Comparison of ENCODE assay signal across 8 cellular contexts in genomic region chr11:118572914-118573550, GRCh38. TPM values are rescaled to one million over a fixed set of nuclear protein-coding genes. Genes with fewer than 3 reads are reported as not detected.
A peak's percentile ranks its signal among the peaks of the same experiment; 100 is the strongest.
DNase-seq lines count a peak whose midpoint lies in the region; ATAC-seq and TF ChIP-seq lines count a peak whose summit lies in the region.

No MANE protein-coding gene starts in this region.

- intact Hi-C loops in CD4-positive, alpha-beta memory T cell (cut with micrococcal nuclease) = loop anchor here (2.0 to 5.0 kb wide), 3 partner anchors 36 to 171 kb away; partner anchors contain the start of genes ATP5MG and KMT2A
- intact Hi-C loops in activated CD4-positive, alpha-beta T cell treated with anti-CD3 and anti-CD28 coated beads, Interleukin-2, amount 10 ng/mL, durations not matched to agents 24 days and 14 days (cut with micrococcal nuclease) = loop anchor here (2.0 to 5.0 kb wide), 5 partner anchors 36 to 266 kb away; partner anchors contain the start of genes ATP5MG and KMT2A

- H3K27ac Mint-ChIP-seq in CD4-positive, alpha-beta memory T cell = peak overlapping the region; percentile 94 to 99 (median 98)
- peak overlapping the region; percentile 93 for H3K27ac Mint-ChIP-seq in activated CD4-positive, alpha-beta T cell treated with anti-CD3 and anti-CD28 coated beads, Interleukin-2, amount 10 ng/mL, durations not matched to agents 24 days and 14 days

- POLR2A ChIA-PET in CD4-positive, alpha-beta memory T cell (lab: Charles Lee; ENCODE audit: partially characterized antibody) = interaction anchor here (0.7 to 2.3 kb wide), 21 partner anchors 8 to 424 kb away, joined by 3 to 12 read pairs (median 3); partner anchors contain the start of genes CD3D, DDX6, JAML and KMT2A

- CTCF ChIA-PET in CD4-positive, alpha-beta memory T cell (lab: Charles Lee; ENCODE audit: partially characterized antibody) = interaction anchor here (1.0 to 1.1 kb wide), 4 partner anchors 20 to 218 kb away, joined by 3 to 4 read pairs (median 4); partner anchors contain the start of gene DDX6

- peaks cover 4 to 32% of the 10 kb centered on the region in 2 donors for H3K36me3 Mint-ChIP-seq in CD4-positive, alpha-beta memory T cell
- peaks cover 19% of the 10 kb centered on the region for H3K36me3 Mint-ChIP-seq in activated CD4-positive, alpha-beta T cell treated with anti-CD3 and anti-CD28 coated beads, Interleukin-2, amount 10 ng/mL, durations not matched to agents 24 days and 14 days (ENCODE audit: low read depth)

- no peaks in the 10 kb centered on the region for H3K9me3 Mint-ChIP-seq in CD4-positive, alpha-beta memory T cell
- H3K9me3 Mint-ChIP-seq in activated CD4-positive, alpha-beta T cell treated with anti-CD3 and anti-CD28 coated beads, Interleukin-2, amount 10 ng/mL, durations not matched to agents 24 days and 14 days = no peaks in the 10 kb centered on the region

- ATAC-seq in GM19438 (IDR thresholded peaks at IDR 0.05; ENCODE audit: low read depth, unreplicated experiment) (peak; percentile 25), HG02981 (IDR thresholded peaks at IDR 0.05; ENCODE audit: unreplicated experiment) (no peak), GM18517 (IDR thresholded peaks at IDR 0.05; ENCODE audit: unreplicated experiment) (no peak)

- no peaks in the 10 kb centered on the region for H3K27me3 ChIP-seq in CD4-positive, alpha-beta memory T cell (ENCODE audit: insufficient read depth, low read length)
- no peaks in the 10 kb centered on the region for H3K27me3 ChIP-seq in HUES6 (ENCODE audit: control insufficient read depth, insufficient read depth, low read length)
- no peaks in the 10 kb centered on the region for H3K27me3 ChIP-seq in muscle layer of colon (ENCODE audit: control insufficient read depth in 1 of 2, insufficient read depth in 2 of 2, low read length in 2 of 2)

- H3K27ac ChIP-seq in CD4-positive, alpha-beta memory T cell (ENCODE audit: low read depth, low read length) = peak overlapping the region; percentile 100
- peak overlapping the region; percentile 99 for H3K27ac ChIP-seq in HUES6 (ENCODE audit: low read depth, low read length)
- peak overlapping the region; percentile 94 for H3K27ac ChIP-seq in muscle layer of colon (ENCODE audit: low read depth, low read length)

- peak overlapping the region; percentile 92 to 99 (median 98) for H3K4me3 Mint-ChIP-seq in CD4-positive, alpha-beta memory T cell
- H3K4me3 Mint-ChIP-seq in activated CD4-positive, alpha-beta T cell treated with anti-CD3 and anti-CD28 coated beads, Interleukin-2, amount 10 ng/mL, durations not matched to agents 24 days and 14 days = peak overlapping the region; percentile 97

- peak overlapping the region; percentile 79 to 93 for H3K4me3 ChIP-seq in CD4-positive, alpha-beta memory T cell (ENCODE audit: low read length in 2 of 2)
- H3K4me3 ChIP-seq in HUES6 (ENCODE audit: low read depth, low read length) (peak overlapping the region; percentile 98), epithelial cell of esophagus (ENCODE audit: low read length) (peak overlapping the region; percentile 90), muscle layer of colon (ENCODE audit: low read depth in 1 of 2, low read length in 2 of 2) (peak overlapping the region; percentile 68 to 97)

- peak; percentile 49 to 78 (median 50) for DNase-seq in CD4-positive, alpha-beta memory T cell
- DNase-seq in activated CD4-positive, alpha-beta T cell treated with anti-CD3 and anti-CD28 coated beads, Interleukin-2, amount 10 ng/mL, durations not matched to agents 24 days and 14 days = peak; percentile 77
- DNase-seq in epithelial cell of esophagus (ENCODE audit: low read depth) = peak; percentile 62

- peaks cover 5% of the 10 kb centered on the region for H3K36me3 ChIP-seq in CD4-positive, alpha-beta memory T cell (ENCODE audit: insufficient read depth, low read length)
- H3K36me3 ChIP-seq in HUES6 (ENCODE audit: control insufficient read depth, insufficient read depth, low read length) = peaks cover 8% of the 10 kb centered on the region
- no peaks in the 10 kb centered on the region for H3K36me3 ChIP-seq in muscle layer of colon (ENCODE audit: insufficient read depth, low read length)

- peak overlapping the region; percentile 98 for H3K9ac ChIP-seq in HUES6 (ENCODE audit: low read length)
- peak overlapping the region; percentile 69 for H3K9ac ChIP-seq in muscle layer of colon (ENCODE audit: low read length)

- no peak for TF ChIP-seq CTCF in epithelial cell of esophagus (IDR thresholded peaks at IDR 0.05; ENCODE audit: insufficient read depth, low read depth, low read length, missing control alignments)

- no peaks in the 10 kb centered on the region for H3K9me3 ChIP-seq in CD4-positive, alpha-beta memory T cell (ENCODE audit: control insufficient read depth in 1 of 2, low read length in 2 of 2)
- H3K9me3 ChIP-seq in HUES6 (ENCODE audit: control insufficient read depth, insufficient read depth, low read depth, low read length) = no peaks in the 10 kb centered on the region
- H3K9me3 ChIP-seq in muscle layer of colon (ENCODE audit: low read length) = no peaks in the 10 kb centered on the region

- H3K4me1 Mint-ChIP-seq in CD4-positive, alpha-beta memory T cell = peaks cover 37 to 58% (median 48%) of the 10 kb centered on the region in 4 donors
- H3K4me1 Mint-ChIP-seq in activated CD4-positive, alpha-beta T cell treated with anti-CD3 and anti-CD28 coated beads, Interleukin-2, amount 10 ng/mL, durations not matched to agents 24 days and 14 days = peaks cover 35% of the 10 kb centered on the region

- H3K4me1 ChIP-seq in CD4-positive, alpha-beta memory T cell (ENCODE audit: insufficient read depth, low read length) = peaks cover 55% of the 10 kb centered on the region
- 0 out of 2 replicates have a peak, but pooled peaks cover 3% of the 10 kb centered on the region for H3K4me1 ChIP-seq in HUES6 (ENCODE audit: control insufficient read depth, insufficient read depth, low read length)
- peaks cover 15% of the 10 kb centered on the region for H3K4me1 ChIP-seq in muscle layer of colon (ENCODE audit: insufficient read depth, low read length)

- H3K27me3 Mint-ChIP-seq in CD4-positive, alpha-beta memory T cell = no peaks in the 10 kb centered on the region
- no peaks in the 10 kb centered on the region for H3K27me3 Mint-ChIP-seq in activated CD4-positive, alpha-beta T cell treated with anti-CD3 and anti-CD28 coated beads, Interleukin-2, amount 10 ng/mL, durations not matched to agents 24 days and 14 days

RNA-seq across cellular contexts. Expression of gene ARCN1, which starts 0.8 kb away (rescaled TPM):
- 100 to 1,000 TPM; 133 to 134 TPM for total RNA-seq in CD4-positive, alpha-beta memory T cell
- 100 to 1,000 TPM; 157 to 168 TPM for polyA plus RNA-seq in CD4-positive, alpha-beta memory T cell
- total RNA-seq in activated CD4-positive, alpha-beta T cell treated with anti-CD3 and anti-CD28 coated beads, Interleukin-2, amount 10 ng/mL, durations not matched to agents 24 days and 14 days = 147 and 150 TPM in 2 replicates

RNA-seq across cellular contexts. Expression of gene IFT46, which starts 7.3 kb away (rescaled TPM):
- total RNA-seq in CD4-positive, alpha-beta memory T cell = 10 to 100 TPM; 12.1 to 14.9 TPM
- polyA plus RNA-seq in CD4-positive, alpha-beta memory T cell = 1 to 10 TPM; 5.7 to 5.9 TPM
- total RNA-seq in activated CD4-positive, alpha-beta T cell treated with anti-CD3 and anti-CD28 coated beads, Interleukin-2, amount 10 ng/mL, durations not matched to agents 24 days and 14 days = 17.6 and 19.1 TPM in 2 replicates

RNA-seq across cellular contexts. Expression of gene PHLDB1, which starts 34.4 kb away (rescaled TPM):
- total RNA-seq in CD4-positive, alpha-beta memory T cell = 1 to 10 TPM; 3.0 to 3.9 TPM
- 1 to 10 TPM in 1 of 2 donors, under 1 TPM in 1; 0.34 to 1.2 TPM for polyA plus RNA-seq in CD4-positive, alpha-beta memory T cell
- 1.3 and 1.7 TPM in 2 replicates for total RNA-seq in activated CD4-positive, alpha-beta T cell treated with anti-CD3 and anti-CD28 coated beads, Interleukin-2, amount 10 ng/mL, durations not matched to agents 24 days and 14 days

RNA-seq across cellular contexts. Expression of gene TMEM25, which starts 42.0 kb away (rescaled TPM):
- 10 to 100 TPM; 19.5 to 20.0 TPM for total RNA-seq in CD4-positive, alpha-beta memory T cell
- polyA plus RNA-seq in CD4-positive, alpha-beta memory T cell = 10 to 100 TPM; 16.5 to 26.5 TPM
- total RNA-seq in activated CD4-positive, alpha-beta T cell treated with anti-CD3 and anti-CD28 coated beads, Interleukin-2, amount 10 ng/mL, durations not matched to agents 24 days and 14 days = 13.0 and 14.1 TPM in 2 replicates

RNA-seq across cellular contexts. Expression of gene TTC36, which starts 45.8 kb away (rescaled TPM):
- total RNA-seq in CD4-positive, alpha-beta memory T cell = 1 to 10 TPM; 1.1 to 1.2 TPM
- polyA plus RNA-seq in CD4-positive, alpha-beta memory T cell = under 1 TPM; 0.39 to 0.49 TPM
- 0.38 and 0.65 TPM in 2 replicates for total RNA-seq in activated CD4-positive, alpha-beta T cell treated with anti-CD3 and anti-CD28 coated beads, Interleukin-2, amount 10 ng/mL, durations not matched to agents 24 days and 14 days
